11 cellular contexts compared by ENCODE assay signal in the genomic region with DNA sequence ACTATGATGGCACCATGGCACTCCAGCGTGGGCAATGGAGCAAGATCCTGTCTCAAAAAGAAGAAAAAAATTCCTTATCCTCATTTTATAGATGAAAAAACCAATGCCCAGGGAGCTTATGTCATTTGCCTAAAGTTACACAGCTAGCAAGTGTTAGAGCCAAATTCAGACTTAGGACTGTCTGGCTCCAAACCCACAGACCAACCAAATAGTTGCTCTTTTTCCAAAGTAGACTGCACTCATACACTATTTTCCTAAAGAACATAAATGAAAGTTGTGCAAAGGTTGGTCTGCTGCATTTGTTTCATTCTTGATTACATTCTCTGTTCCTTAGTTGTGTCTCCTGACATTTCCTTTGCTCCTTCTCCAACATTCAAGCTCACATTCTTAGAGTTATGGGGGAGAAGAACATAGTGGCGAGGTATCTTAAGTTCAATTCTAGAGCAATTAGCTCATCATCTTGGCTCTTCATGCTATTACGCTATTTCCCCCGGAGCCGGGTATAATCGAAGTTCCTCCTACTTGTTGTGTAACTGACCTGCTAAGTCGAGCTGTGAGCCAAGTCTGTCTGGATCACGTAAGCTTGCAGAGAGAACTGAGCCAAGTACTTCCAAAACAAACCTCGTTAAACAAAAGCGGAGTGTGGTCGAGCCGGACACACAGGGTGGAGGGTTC.
DNase-seq lines count a peak whose midpoint lies in the region; ATAC-seq and TF ChIP-seq lines count a peak whose summit lies in the region.
"Had no signal": no experiment of that assay in that cellular context is flagged by ENCODE, and none has a peak within 500 bp of the region (broad histone marks: within the 10 kb centered on the region; RNA-seq: fewer than 3 reads in every experiment).

No MANE protein-coding gene starts in this region.

- TF ChIP-seq CTCF in astrocyte of the cerebellum (IDR thresholded peaks at IDR 0.05; ENCODE audit: low read depth, low read length, missing control alignments) (no peak), progenitor cell of endocrine pancreas (IDR thresholded peaks at IDR 0.05; ENCODE audit: unreplicated experiment) (no peak)

- no peaks in the 10 kb centered on the region for H3K36me3 ChIP-seq in subcutaneous abdominal adipose tissue (ENCODE audit: control insufficient read depth in 5 of 5, insufficient read depth in 5 of 5, low read length in 5 of 5)
- no peaks in the 10 kb centered on the region for H3K36me3 ChIP-seq in naive thymus-derived CD4-positive, alpha-beta T cell (ENCODE audit: control insufficient read depth in 2 of 3, insufficient read depth in 3 of 3, low read length in 3 of 3)

- CTCF ChIA-PET in activated CD4-positive, alpha-beta memory T cell treated with anti-CD3 and anti-CD28 coated beads for 36 hours (lab: Charles Lee): no interaction called here
- CTCF ChIA-PET in naive thymus-derived CD4-positive, alpha-beta T cell (lab: Charles Lee): no interaction called here

- H3K27ac Mint-ChIP-seq in progenitor cell of endocrine pancreas: no peak overlapping the region
- H3K27ac Mint-ChIP-seq in activated CD4-positive, alpha-beta memory T cell treated with anti-CD3 and anti-CD28 coated beads for 36 hours: no peak overlapping the region
- H3K27ac Mint-ChIP-seq in naive thymus-derived CD4-positive, alpha-beta T cell: no peak overlapping the region
- H3K27ac Mint-ChIP-seq: activated T-helper 2 cell treated with anti-CD3 and anti-CD28 coated beads, Interferon-gamma antibody, Interleukin-2, Interleukin-4, amounts not matched to agents 10 μg/mL and 5 μg/mL and 100 μg/mL, durations not matched to agents 14 hours and 24 hours and 36 hours had no signal

- peak overlapping the region; percentile 49 for H3K27ac ChIP-seq in subcutaneous abdominal adipose tissue (ENCODE audit: low read depth, low read length)
- no peak overlapping the region for H3K27ac ChIP-seq in naive thymus-derived CD4-positive, alpha-beta T cell (ENCODE audit: low read depth, low read length)

- peak overlapping the region in 1 of 5 donors; percentile 4 for H3K9ac ChIP-seq in subcutaneous abdominal adipose tissue (ENCODE audit: low read length in 5 of 5)

- no peaks in the 10 kb centered on the region for H3K4me1 Mint-ChIP-seq in progenitor cell of endocrine pancreas (ENCODE audit: low read depth)
- no peaks in the 10 kb centered on the region for H3K4me1 Mint-ChIP-seq in activated CD4-positive, alpha-beta memory T cell treated with anti-CD3 and anti-CD28 coated beads for 36 hours (ENCODE audit: low read depth)
- H3K4me1 Mint-ChIP-seq in naive thymus-derived CD4-positive, alpha-beta T cell: peaks cover 0 to 1% (median 0%) of the 10 kb centered on the region in 7 donors

- H3K4me3 Mint-ChIP-seq in progenitor cell of endocrine pancreas (ENCODE audit: low read depth): no peak overlapping the region
- H3K4me3 Mint-ChIP-seq in activated CD4-positive, alpha-beta memory T cell treated with anti-CD3 and anti-CD28 coated beads for 36 hours: no peak overlapping the region
- H3K4me3 Mint-ChIP-seq in naive thymus-derived CD4-positive, alpha-beta T cell: no peak overlapping the region

- DNase-seq in HS-5 (ENCODE audit: low read depth) (peak; percentile 56), astrocyte of the cerebellum (ENCODE audit: low read depth) (peak; percentile 88), iris pigment epithelial cell (ENCODE audit: low read depth) (peak; percentile 100), progenitor cell of endocrine pancreas (ENCODE audit: low spot score, unreplicated experiment) (no peak)
- DNase-seq in activated CD4-positive, alpha-beta memory T cell treated with anti-CD3 and anti-CD28 coated beads for 36 hours: no peak
- DNase-seq in naive thymus-derived CD4-positive, alpha-beta T cell: no peak
- DNase-seq: KG1 had no signal

- H3K27me3 ChIP-seq in subcutaneous abdominal adipose tissue (ENCODE audit: control insufficient read depth in 5 of 5, insufficient read depth in 4 of 5, low read length in 5 of 5): no peaks in the 10 kb centered on the region
- H3K27me3 ChIP-seq in naive thymus-derived CD4-positive, alpha-beta T cell (ENCODE audit: control insufficient read depth in 2 of 2, insufficient read depth in 2 of 2, low read length in 2 of 2): no peaks in the 10 kb centered on the region

- no peak overlapping the region for H3K4me3 ChIP-seq in astrocyte of the cerebellum (ENCODE audit: low read depth, low read length)
- H3K4me3 ChIP-seq in subcutaneous abdominal adipose tissue (ENCODE audit: low read depth in 1 of 5, low read length in 5 of 5): peak overlapping the region in 4 of 5 donors; percentile 23 to 49 (median 38)
- H3K4me3 ChIP-seq in naive thymus-derived CD4-positive, alpha-beta T cell (ENCODE audit: low read length): no peak overlapping the region
- H3K4me3 ChIP-seq: GM12878 had no signal

- POLR2A ChIA-PET in activated CD4-positive, alpha-beta memory T cell treated with anti-CD3 and anti-CD28 coated beads for 36 hours (lab: Charles Lee): no interaction called here
- POLR2A ChIA-PET in naive thymus-derived CD4-positive, alpha-beta T cell (lab: Charles Lee): no interaction called here

- no peaks in the 10 kb centered on the region for H3K36me3 Mint-ChIP-seq in progenitor cell of endocrine pancreas (ENCODE audit: insufficient read depth)
- H3K36me3 Mint-ChIP-seq in activated CD4-positive, alpha-beta memory T cell treated with anti-CD3 and anti-CD28 coated beads for 36 hours: no peaks in the 10 kb centered on the region
- no peaks in the 10 kb centered on the region for H3K36me3 Mint-ChIP-seq in naive thymus-derived CD4-positive, alpha-beta T cell

- intact Hi-C loops in activated CD4-positive, alpha-beta memory T cell treated with anti-CD3 and anti-CD28 coated beads for 36 hours (cut with micrococcal nuclease): no loop called here
- intact Hi-C loops in naive thymus-derived CD4-positive, alpha-beta T cell (cut with micrococcal nuclease): no loop called here

- in situ Hi-C loops in astrocyte of the cerebellum (cut with HindIII; ENCODE audit: low sequenced_read_pairs): no loop called here

- H3K9me3 Mint-ChIP-seq in progenitor cell of endocrine pancreas (ENCODE audit: low read depth): no peaks in the 10 kb centered on the region
- H3K9me3 Mint-ChIP-seq in activated CD4-positive, alpha-beta memory T cell treated with anti-CD3 and anti-CD28 coated beads for 36 hours: no peaks in the 10 kb centered on the region
- H3K9me3 Mint-ChIP-seq in naive thymus-derived CD4-positive, alpha-beta T cell: peaks cover 0 to 1% (median 0%) of the 10 kb centered on the region in 11 donors
- H3K9me3 Mint-ChIP-seq: activated T-helper 2 cell treated with anti-CD3 and anti-CD28 coated beads, Interferon-gamma antibody, Interleukin-2, Interleukin-4, amounts not matched to agents 10 μg/mL and 5 μg/mL and 100 μg/mL, durations not matched to agents 14 hours and 24 hours and 36 hours had no signal

- peaks cover 0 to 19% (median 15%) of the 10 kb centered on the region in 5 donors for H3K4me1 ChIP-seq in subcutaneous abdominal adipose tissue (ENCODE audit: control insufficient read depth in 5 of 5, insufficient read depth in 5 of 5, low read length in 5 of 5)
- H3K4me1 ChIP-seq in naive thymus-derived CD4-positive, alpha-beta T cell (ENCODE audit: control insufficient read depth in 2 of 2, insufficient read depth in 2 of 2, low read length in 2 of 2): no peaks in the 10 kb centered on the region

- ATAC-seq in GM18873 (IDR thresholded peaks at IDR 0.05; ENCODE audit: low FRiP score, unreplicated experiment): no peak
- ATAC-seq in naive thymus-derived CD4-positive, alpha-beta T cell: no peak
- ATAC-seq: GM12878 had no signal

- no peaks in the 10 kb centered on the region for H3K9me3 ChIP-seq in subcutaneous abdominal adipose tissue (ENCODE audit: control insufficient read depth in 5 of 5, low read length in 5 of 5)
- no peaks in the 10 kb centered on the region for H3K9me3 ChIP-seq in naive thymus-derived CD4-positive, alpha-beta T cell (ENCODE audit: control insufficient read depth in 2 of 3, low read length in 3 of 3)

- H3K27me3 Mint-ChIP-seq in progenitor cell of endocrine pancreas: no peaks in the 10 kb centered on the region
- H3K27me3 Mint-ChIP-seq in activated CD4-positive, alpha-beta memory T cell treated with anti-CD3 and anti-CD28 coated beads for 36 hours: peaks cover 2% of the 10 kb centered on the region
- peaks cover 0 to 10% (median 2%) of the 10 kb centered on the region in 5 donors for H3K27me3 Mint-ChIP-seq in naive thymus-derived CD4-positive, alpha-beta T cell

Comparison
In these comparisons a context has a peak if more than half of its experiments do, and no peak if none do; other contexts are left out.
1. DNase-seq: peak in HS-5 (single experiment), astrocyte of the cerebellum (single experiment) and iris pigment epithelial cell (single experiment); none in progenitor cell of endocrine pancreas (single experiment), activated CD4-positive, alpha-beta memory T cell treated with anti-CD3 and anti-CD28 coated beads for 36 hours (single experiment) and naive thymus-derived CD4-positive, alpha-beta T cell (0 of 9).
2. H3K4me3 ChIP-seq: peak in subcutaneous abdominal adipose tissue (4 of 5); none in astrocyte of the cerebellum (single experiment) and naive thymus-derived CD4-positive, alpha-beta T cell (single experiment).